ENCODE assay signal across 20 cellular contexts in genomic region chr6:37831457-37831856, GRCh38.
"Had no signal": no experiment of that assay in that cellular context is flagged by ENCODE, and none has a peak within 500 bp of the region (broad histone marks: within the 10 kb centered on the region; RNA-seq: fewer than 3 reads in every experiment).

No MANE protein-coding gene starts in this region.

- DNase-seq: activated CD4-positive, alpha-beta memory T cell treated with anti-CD3 and anti-CD28 coated beads, Interleukin-2, amount 10 ng/mL, durations not matched to agents 7 days and 5 days; activated gamma-delta T cell; activated naive CD4-positive, alpha-beta T cell treated with anti-CD3 and anti-CD28 coated beads, Interleukin-2, amount 50 U/mL, for 16 hours; brain microvascular endothelial cell; caudate nucleus; effector memory CD4-positive, alpha-beta T cell; gastrocnemius medialis; head of caudate nucleus; hypothalamus; left ventricle myocardium superior; mammary epithelial cell; midbrain; small intestine; stimulated activated CD4-positive, alpha-beta T cell treated with anti-CD3 and anti-CD28 coated beads, Interleukin-2, amount 100 ng/mL, for 24 hours; stimulated activated naive CD4-positive, alpha-beta T cell; T-helper 9 cell; upper lobe of right lung had no signal

- H3K4me3 Mint-ChIP-seq: activated CD4-positive, alpha-beta memory T cell treated with anti-CD3 and anti-CD28 coated beads, Interleukin-2, amount 10 ng/mL, durations not matched to agents 7 days and 5 days; neural progenitor cell; WTC11 had no signal

- H3K27me3 Mint-ChIP-seq: activated CD4-positive, alpha-beta memory T cell treated with anti-CD3 and anti-CD28 coated beads, Interleukin-2, amount 10 ng/mL, durations not matched to agents 7 days and 5 days had no signal

- H3K27ac Mint-ChIP-seq: activated CD4-positive, alpha-beta memory T cell treated with anti-CD3 and anti-CD28 coated beads, Interleukin-2, amount 10 ng/mL, durations not matched to agents 7 days and 5 days; neural progenitor cell; WTC11 had no signal

- ATAC-seq: gastrocnemius medialis, left ventricle myocardium superior, sciatic nerve, upper lobe of right lung, WTC11 had no signal
